14 cellular contexts compared by ENCODE assay signal in genomic region chr7:12607134-12607533, GRCh38. TPM values are rescaled to one million over a fixed set of nuclear protein-coding genes. Genes with fewer than 3 reads are reported as not detected.
A peak's percentile ranks its signal among the peaks of the same experiment; 100 is the strongest.
DNase-seq lines count a peak whose midpoint lies in the region; ATAC-seq and TF ChIP-seq lines count a peak whose summit lies in the region.
"Had no signal": no experiment of that assay in that cellular context is flagged by ENCODE, and none has a peak within 500 bp of the region (broad histone marks: within the 10 kb centered on the region; RNA-seq: fewer than 3 reads in every experiment).

No MANE protein-coding gene starts in this region.

- no peaks in the 10 kb centered on the region for H3K9me3 ChIP-seq in SK-N-MC (ENCODE audit: low read depth, low read length)

- H3K9ac ChIP-seq in SK-N-MC (ENCODE audit: insufficient read length) = peak overlapping the region; percentile 63
- H3K9ac ChIP-seq: KMS-11 had no signal

- TF ChIP-seq CTCF in AG10803 (conservative IDR thresholded peaks at IDR 0.05; ENCODE audit: low read length) = no peak
- TF ChIP-seq CTCF in RWPE1 (conservative IDR thresholded peaks at IDR 0.05; ENCODE audit: low read depth) = no peak

- H3K36me3 ChIP-seq in SK-N-MC (ENCODE audit: insufficient read depth, low read length) (no peaks in the 10 kb centered on the region), H7 (replicated peaks; ENCODE audit: control insufficient read depth, insufficient read depth, low read length) (no peaks in the 10 kb centered on the region)
- H3K36me3 ChIP-seq: cardiac muscle cell had no signal

- CTCF ChIA-PET in RWPE1 (lab: Yijun Ruan, JAX) = interaction anchor here (0.5 kb wide), 1 partner anchor 795 kb away, joined by 4 read pairs; no protein-coding TSS in a partner anchor

- no peak overlapping the region for H3K4me3 ChIP-seq in AG10803 (ENCODE audit: low read length)
- peak overlapping the region; percentile 59 for H3K4me3 ChIP-seq in SK-N-MC
- no peak overlapping the region for H3K4me3 ChIP-seq in H7 (ENCODE audit: insufficient read depth, low read depth, low read length)
- H3K4me3 ChIP-seq: cardiac muscle cell had no signal

- ATAC-seq in HG03039 (IDR thresholded peaks at IDR 0.05; ENCODE audit: unreplicated experiment) (no peak), GM21390 (IDR thresholded peaks at IDR 0.05; ENCODE audit: unreplicated experiment) (no peak)

- H3K27ac ChIP-seq in SK-N-MC = peak overlapping the region; percentile 95
- H3K27ac ChIP-seq in RWPE1 = no peak overlapping the region
- H3K27ac ChIP-seq: cardiac muscle cell, KMS-11 had no signal

- POLR2A ChIA-PET in RWPE1 (lab: Yijun Ruan, JAX; ENCODE audit: low non-redundant PET) = no interaction called here

- peak; percentile 22 for DNase-seq in AG10803 (ENCODE audit: low read depth)
- peak; percentile 47 for DNase-seq in HCEC 1CT
- DNase-seq in NCI-H2081 treated with DMSO at 0.1 percent for 48 hours (lab: John Stamatoyannopoulos, UW) = peak; percentile 98
- DNase-seq in SK-N-MC (ENCODE audit: low read depth, low spot score) = peak; percentile 47
- no peak for DNase-seq in RWPE1 (ENCODE audit: low spot score)
- no peak for DNase-seq in H7
- DNase-seq: activated CD4-positive, alpha-beta T cell treated with anti-CD3 and anti-CD28 coated beads for 1 hour; activated effector memory CD4-positive, alpha-beta T cell treated with anti-CD3 and anti-CD28 coated beads, Interleukin-2, amount 50 U/mL, for 16 hours; SIG-M5 had no signal

- H3K27me3 ChIP-seq in H7 (ENCODE audit: control insufficient read depth, insufficient read depth, low read length) = no peaks in the 10 kb centered on the region
- H3K27me3 ChIP-seq: cardiac muscle cell had no signal

RNA-seq across cellular contexts. Expression of gene SCIN, which starts 36.6 kb away (rescaled TPM):
- not detected in 2 replicates for total RNA-seq in H7 (2014; rRNA removed; shearing (Covaris generic))
- total RNA-seq: neural crest cell had no signal

Comparison
In these comparisons a context has a peak if more than half of its experiments do, and no peak if none do; other contexts are left out.
1. DNase-seq: peak in AG10803 (single experiment), HCEC 1CT (single experiment), NCI-H2081 treated with DMSO at 0.1 percent for 48 hours (single experiment) and SK-N-MC (single experiment); none in RWPE1 (single experiment) and H7 (single experiment).